1 cellular context compared by ENCODE assay signal in genomic region chr17:980406-981291, GRCh38.
A peak's percentile ranks its signal among the peaks of the same experiment; 100 is the strongest.
TF ChIP-seq lines count a peak whose summit lies in the region.

No MANE protein-coding gene starts in this region.

TF ChIP-seq in HepG2, 621 proteins besides CTCF, POLR2A, EP300 and RAD21 (continues in another document):
- TF ChIP-seq MTA3 (CRISPR knock-in tag; IDR thresholded peaks at IDR 0.05) (no peak), SIN3A (IDR thresholded peaks at IDR 0.05; ENCODE audit: borderline replicate concordance, low read depth, low read length) (0 out of 2 replicates have a peak, but pooled peaks have one; percentile 16), ZNF121 (CRISPR knock-in tag; IDR thresholded peaks at IDR 0.05) (peak; percentile 99), ZNF687 (CRISPR knock-in tag; IDR thresholded peaks at IDR 0.05) (peak; percentile 29), RXRB (CRISPR knock-in tag; IDR thresholded peaks at IDR 0.05; ENCODE audit: borderline replicate concordance) (peak; percentile 51; the same call in 1 of the 2 replicates), ZFX (CRISPR knock-in tag; IDR thresholded peaks at IDR 0.05; ENCODE audit: low read depth) (0 out of 2 replicates have a peak, but pooled peaks have one; percentile 10), ZNF142 (CRISPR knock-in tag; IDR thresholded peaks at IDR 0.05) (peak; percentile 41; the same call in 1 of the 2 replicates), ZNF280B (CRISPR knock-in tag; IDR thresholded peaks at IDR 0.05; ENCODE audit: borderline replicate concordance) (0 out of 2 replicates have a peak, but pooled peaks have one; percentile 1), NFYC (CRISPR knock-in tag; IDR thresholded peaks at IDR 0.05) (0 out of 2 replicates have a peak, but pooled peaks have one; percentile 13), ZNF34 (CRISPR knock-in tag; IDR thresholded peaks at IDR 0.05; ENCODE audit: borderline replicate concordance) (no peak), HMGXB4 (CRISPR knock-in tag; IDR thresholded peaks at IDR 0.05; ENCODE audit: borderline replicate concordance in 1 of 2, low read depth in 1 of 2) (peak; percentile 43 to 81; a peak in 2 of 4 replicates), MTF2 (CRISPR knock-in tag; IDR thresholded peaks at IDR 0.05; ENCODE audit: borderline replicate concordance) (no peak), GATAD2A (CRISPR knock-in tag; IDR thresholded peaks at IDR 0.05) (peak; percentile 51; the same call in 1 of the 2 replicates), MIXL1 (CRISPR knock-in tag; IDR thresholded peaks at IDR 0.05) (peak; percentile 37; the same call in 1 of the 2 replicates), MAFF (IDR thresholded peaks at IDR 0.05; ENCODE audit: low read depth, low read length) (0 out of 2 replicates have a peak, but pooled peaks have one; percentile 31), AHR (CRISPR knock-in tag; IDR thresholded peaks at IDR 0.05) (no peak), ZNF777 (CRISPR knock-in tag; IDR thresholded peaks at IDR 0.05) (peak; percentile 25; the same call in 1 of the 2 replicates), MIER3 (CRISPR knock-in tag; IDR thresholded peaks at IDR 0.05; ENCODE audit: borderline replicate concordance) (0 out of 2 replicates have a peak, but pooled peaks have one; percentile 51), ZSCAN29 (CRISPR knock-in tag; conservative IDR thresholded peaks at IDR 0.05) (0 out of 2 replicates have a peak, but pooled peaks have one; percentile 69), ETV5 (CRISPR knock-in tag; IDR thresholded peaks at IDR 0.05; ENCODE audit: borderline replicate concordance) (peak; percentile 21; the same call in 1 of the 2 replicates), SNAPC2 (CRISPR knock-in tag; IDR thresholded peaks at IDR 0.05) (no peak), NR3C1 (CRISPR knock-in tag; IDR thresholded peaks at IDR 0.05) (no peak), ZNF3 (CRISPR knock-in tag; IDR thresholded peaks at IDR 0.05) (0 out of 2 replicates have a peak, but pooled peaks have one; percentile 21), PRDM10 (CRISPR knock-in tag; IDR thresholded peaks at IDR 0.05; ENCODE audit: low read depth) (no peak), KLF11 (CRISPR knock-in tag; IDR thresholded peaks at IDR 0.05) (0 out of 2 replicates have a peak, but pooled peaks have one; percentile 31), XRCC5 (optimal IDR thresholded peaks at IDR 0.05; ENCODE audit: low read length) (peak; percentile 48), ELF3 (CRISPR knock-in tag; IDR thresholded peaks at IDR 0.05) (peak; percentile 36; the same call in 1 of the 2 replicates), MAFK (conservative IDR thresholded peaks at IDR 0.05 in 1 of 2, IDR thresholded peaks at IDR 0.05 in 1 of 2; ENCODE audit: low read length in 2 of 2) (peak; percentile 60), TEAD3 (CRISPR knock-in tag; optimal IDR thresholded peaks at IDR 0.05; ENCODE audit: borderline replicate concordance) (peak; percentile 56), NAIF1 (CRISPR knock-in tag; IDR thresholded peaks at IDR 0.05; ENCODE audit: borderline replicate concordance) (0 out of 2 replicates have a peak, but pooled peaks have one; percentile 41), FOXC1 (CRISPR knock-in tag; IDR thresholded peaks at IDR 0.05; ENCODE audit: borderline replicate concordance) (no peak), THRA (CRISPR knock-in tag; IDR thresholded peaks at IDR 0.05; ENCODE audit: borderline replicate concordance) (peak; percentile 51; the same call in 1 of the 2 replicates)
- TF ChIP-seq, protein P1, sequence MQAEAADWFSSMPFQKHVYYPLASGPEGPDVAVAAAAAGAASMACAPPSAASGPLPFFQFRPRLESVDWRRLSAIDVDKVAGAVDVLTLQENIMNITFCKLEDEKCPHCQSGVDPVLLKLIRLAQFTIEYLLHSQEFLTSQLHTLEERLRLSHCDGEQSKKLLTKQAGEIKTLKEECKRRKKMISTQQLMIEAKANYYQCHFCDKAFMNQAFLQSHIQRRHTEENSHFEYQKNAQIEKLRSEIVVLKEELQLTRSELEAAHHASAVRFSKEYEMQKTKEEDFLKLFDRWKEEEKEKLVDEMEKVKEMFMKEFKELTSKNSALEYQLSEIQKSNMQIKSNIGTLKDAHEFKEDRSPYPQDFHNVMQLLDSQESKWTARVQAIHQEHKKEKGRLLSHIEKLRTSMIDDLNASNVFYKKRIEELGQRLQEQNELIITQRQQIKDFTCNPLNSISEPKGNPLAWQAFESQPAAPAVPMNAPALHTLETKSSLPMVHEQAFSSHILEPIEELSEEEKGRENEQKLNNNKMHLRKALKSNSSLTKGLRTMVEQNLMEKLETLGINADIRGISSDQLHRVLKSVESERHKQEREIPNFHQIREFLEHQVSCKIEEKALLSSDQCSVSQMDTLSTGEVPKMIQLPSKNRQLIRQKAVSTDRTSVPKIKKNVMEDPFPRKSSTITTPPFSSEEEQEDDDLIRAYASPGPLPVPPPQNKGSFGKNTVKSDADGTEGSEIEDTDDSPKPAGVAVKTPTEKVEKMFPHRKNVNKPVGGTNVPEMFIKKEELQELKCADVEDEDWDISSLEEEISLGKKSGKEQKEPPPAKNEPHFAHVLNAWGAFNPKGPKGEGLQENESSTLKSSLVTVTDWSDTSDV (CRISPR knock-in tag; IDR thresholded peaks at IDR 0.05), result 0 out of 2 replicates have a peak, but pooled peaks have one; percentile 40
